In genomic region chr1:1208713-1209433, GRCh38 we compare ENCODE assay signal across 9 cellular contexts. TPM values are rescaled to one million over a fixed set of nuclear protein-coding genes. Genes with fewer than 3 reads are reported as not detected.
DNase-seq lines count a peak whose midpoint lies in the region; ATAC-seq, FAIRE-seq and TF ChIP-seq lines count a peak whose summit lies in the region.
"Had no signal": no experiment of that assay in that cellular context is flagged by ENCODE, and none has a peak within 500 bp of the region (broad histone marks: within the 10 kb centered on the region; RNA-seq: fewer than 3 reads in every experiment).

No MANE protein-coding gene starts in this region.

- H3K9ac ChIP-seq in skeletal muscle satellite cell (ENCODE audit: low read depth, low read length) (no peak overlapping the region), neural progenitor cell (no peak overlapping the region)

- H3K27me3 ChIP-seq in skeletal muscle satellite cell (ENCODE audit: control insufficient read depth, insufficient read depth, low read length) (peaks cover 17% of the 10 kb centered on the region), esophagus muscularis mucosa (peaks cover 0 to 54% (median 22%) of the 10 kb centered on the region in 4 donors), brain microvascular endothelial cell (replicated peaks) (peaks cover 13% of the 10 kb centered on the region), neural progenitor cell (peaks cover 41% of the 10 kb centered on the region)

- H3K4me1 ChIP-seq in skeletal muscle satellite cell (ENCODE audit: control insufficient read depth, insufficient read depth, low read length): peaks cover 34% of the 10 kb centered on the region
- peaks cover 19 to 60% (median 44%) of the 10 kb centered on the region in 4 donors for H3K4me1 ChIP-seq in esophagus muscularis mucosa
- no peaks in the 10 kb centered on the region for H3K4me1 ChIP-seq in neural progenitor cell

- H3K79me2 ChIP-seq in neural progenitor cell (ENCODE audit: low read depth): no peaks in the 10 kb centered on the region

- H3K9me3 ChIP-seq in skeletal muscle satellite cell (replicated peaks; ENCODE audit: low read length): no peaks in the 10 kb centered on the region
- H3K9me3 ChIP-seq in esophagus muscularis mucosa: no peaks in the 10 kb centered on the region
- no peaks in the 10 kb centered on the region for H3K9me3 ChIP-seq in neural progenitor cell (ENCODE audit: low read depth)

- H3K4me1 Mint-ChIP-seq in neural progenitor cell: no peaks in the 10 kb centered on the region

- H3K27ac ChIP-seq in angular gyrus (ENCODE audit: low read depth, low read length) (peak overlapping the region; percentile 66), esophagus muscularis mucosa (replicated peaks in 1 of 4) (no peak overlapping the region), brain microvascular endothelial cell (no peak overlapping the region), neural progenitor cell (no peak overlapping the region)
- H3K27ac ChIP-seq: cardiac muscle cell had no signal

- no peak for TF ChIP-seq EP300 in esophagus muscularis mucosa (IDR thresholded peaks at IDR 0.05)

- no peaks in the 10 kb centered on the region for H4K20me1 ChIP-seq in neural progenitor cell (ENCODE audit: low read depth)

- H3K36me3 ChIP-seq in skeletal muscle satellite cell (ENCODE audit: insufficient read depth, low read length) (no peaks in the 10 kb centered on the region), esophagus muscularis mucosa (no peaks in the 10 kb centered on the region), brain microvascular endothelial cell (replicated peaks) (no peaks in the 10 kb centered on the region), neural progenitor cell (no peaks in the 10 kb centered on the region)
- H3K36me3 ChIP-seq: cardiac muscle cell had no signal

- no peaks in the 10 kb centered on the region for H3F3A ChIP-seq in neural progenitor cell (ENCODE audit: low read depth)

- H3K9me3 Mint-ChIP-seq in neural progenitor cell: no peaks in the 10 kb centered on the region

- no peak overlapping the region for H2AFZ ChIP-seq in neural progenitor cell (replicated peaks)

- H3K27ac Mint-ChIP-seq in neural progenitor cell: no peak overlapping the region

- DNase-seq in GM12891 (ENCODE audit: insufficient read length, low spot score) (no peak), RPMI7951 (ENCODE audit: low read depth) (peak; percentile 45), esophagus muscularis mucosa (ENCODE audit: extremely low spot score) (no peak), brain microvascular endothelial cell (no peak), neural progenitor cell (ENCODE audit: low spot score) (no peak)

- FAIRE-seq in GM12891 (lab: Jason Lieb, UNC): peak; percentile 54

- ATAC-seq in GM19455 (IDR thresholded peaks at IDR 0.05; ENCODE audit: unreplicated experiment): no peak

- H3K4me2 ChIP-seq in skeletal muscle satellite cell (ENCODE audit: low read length) (peak overlapping the region; percentile 82), neural progenitor cell (no peak overlapping the region)

- intact Hi-C loops in esophagus muscularis mucosa (cut with DNase I): no loop called here

- H3K27me3 Mint-ChIP-seq in neural progenitor cell (ENCODE audit: insufficient read depth, low read depth): peaks cover 7% of the 10 kb centered on the region

- no peak for TF ChIP-seq CTCF in esophagus muscularis mucosa (IDR thresholded peaks at IDR 0.05)
- no peak for TF ChIP-seq CTCF in brain microvascular endothelial cell (IDR thresholded peaks at IDR 0.05; ENCODE audit: low read depth, low read length, missing control alignments)
- no peak for TF ChIP-seq CTCF in neural progenitor cell (IDR thresholded peaks at IDR 0.05)

- TF ChIP-seq POLR2A in GM12891 (IDR thresholded peaks at IDR 0.05; ENCODE audit: low read depth, low read length): no peak
- TF ChIP-seq POLR2A in esophagus muscularis mucosa (IDR thresholded peaks at IDR 0.05; ENCODE audit: low read depth): no peak

- H3K4me3 ChIP-seq in skeletal muscle satellite cell (ENCODE audit: low read length): peak overlapping the region; percentile 56
- H3K4me3 ChIP-seq in esophagus muscularis mucosa: no peak overlapping the region
- H3K4me3 ChIP-seq in brain microvascular endothelial cell (ENCODE audit: low read depth, low read length): no peak overlapping the region
- H3K4me3 ChIP-seq in neural progenitor cell: no peak overlapping the region
- H3K4me3 ChIP-seq: cardiac muscle cell had no signal

- H3K4me3 Mint-ChIP-seq in neural progenitor cell: no peak overlapping the region

- no peaks in the 10 kb centered on the region for H3K36me3 Mint-ChIP-seq in neural progenitor cell

- in situ Hi-C loops in brain microvascular endothelial cell (cut with HindIII; ENCODE audit: low pct_ligation_motif_present, low sequenced_read_pairs): no loop called here

- 53% methylated on average over 34 of the region's 38 CpGs for WGBS in esophagus muscularis mucosa

TF ChIP-seq in GM12891, 5 proteins besides CTCF, POLR2A, EP300 and RAD21:
- TF ChIP-seq SPI1 (IDR thresholded peaks at IDR 0.05; ENCODE audit: low read depth, low read length): peak; percentile 26; the same call in 1 of the 2 replicates
- TF ChIP-seq PAX5 (IDR thresholded peaks at IDR 0.05; ENCODE audit: insufficient read depth, low read length, severe bottlenecking): no peak
TF ChIP-seq in GM12891: peak in this region for 1.

RNA-seq across cellular contexts. Expression of gene TNFRSF18, which starts 2.5 kb away (rescaled TPM):
- polyA plus RNA-seq in GM12891 (2012; ENCODE audit: low read depth, missing spikeins): 13.1 TPM
- not detected in 2 replicates for total RNA-seq in RPMI7951 (2014; rRNA removed; shearing (Covaris generic))
- total RNA-seq in skeletal muscle satellite cell (2012; rRNA removed): not detected in 2 replicates
- total RNA-seq in esophagus muscularis mucosa (under 1 TPM in 2 of 4 donors, not detected in 2; 0.29 to 0.66 TPM), neural progenitor cell (ENCODE audit: low replicate concordance) (not detected in 2 replicates)
- total RNA-seq: cardiac muscle cell had no signal

RNA-seq across cellular contexts. Expression of gene TNFRSF4, which starts 5.1 kb away (rescaled TPM):
- polyA plus RNA-seq in GM12891 (2012; ENCODE audit: low read depth, missing spikeins): 13.1 TPM
- total RNA-seq in RPMI7951 (2014; rRNA removed; shearing (Covaris generic)): 0.10 TPM in 1 of 2 replicates, not detected in the other
- total RNA-seq in skeletal muscle satellite cell (2012; rRNA removed): not detected in 2 replicates
- total RNA-seq in esophagus muscularis mucosa (1 to 10 TPM in 2 of 4 donors, under 1 TPM in 2; 0.50 to 2.1 (median 0.93) TPM), neural progenitor cell (ENCODE audit: low replicate concordance) (0.09 TPM in 1 of 2 replicates, not detected in the other)
- total RNA-seq: cardiac muscle cell had no signal
- polyA plus RNA-seq: cardiac muscle cell had no signal

RNA-seq across cellular contexts. Expression of gene SDF4, which starts 22.9 kb away (rescaled TPM):
- polyA plus RNA-seq in GM12891 (2012; ENCODE audit: low read depth, missing spikeins): 46.8 TPM
- total RNA-seq in RPMI7951 (2014; rRNA removed; shearing (Covaris generic)): 74.4 and 80.5 TPM in 2 replicates
- total RNA-seq in skeletal muscle satellite cell (2012; rRNA removed): 92.8 and 101 TPM in 2 replicates
- total RNA-seq in esophagus muscularis mucosa: 100 to 1,000 TPM in 3 of 4 donors, 10 to 100 TPM in 1; 88.5 to 125 (median 107) TPM
- total RNA-seq in neural progenitor cell (ENCODE audit: low replicate concordance): 16.6 and 43.4 TPM in 2 replicates

RNA-seq across cellular contexts. Expression of gene B3GALT6, which starts 23.2 kb away (rescaled TPM):
- polyA plus RNA-seq in GM12891 (2012; ENCODE audit: low read depth, missing spikeins): 5.0 TPM
- total RNA-seq in RPMI7951 (2014; rRNA removed; shearing (Covaris generic)): 13.9 and 18.2 TPM in 2 replicates
- 16.0 and 20.8 TPM in 2 replicates for total RNA-seq in skeletal muscle satellite cell (2012; rRNA removed)
- total RNA-seq in esophagus muscularis mucosa (10 to 100 TPM; 10.4 to 24.6 (median 21.0) TPM), neural progenitor cell (ENCODE audit: low replicate concordance) (15.8 and 32.4 TPM in 2 replicates)

RNA-seq across cellular contexts. Expression of gene TTLL10, which starts 35.2 kb away (rescaled TPM):
- polyA plus RNA-seq in GM12891 (2012; ENCODE audit: low read depth, missing spikeins): not detected
- not detected in 2 replicates for total RNA-seq in RPMI7951 (2014; rRNA removed; shearing (Covaris generic))
- total RNA-seq in skeletal muscle satellite cell (2012; rRNA removed): not detected in 2 replicates
- total RNA-seq in esophagus muscularis mucosa: under 1 TPM in 1 of 4 donors, not detected in 3; 0.17 TPM
- total RNA-seq in neural progenitor cell (ENCODE audit: low replicate concordance): 0.22 TPM in 1 of 2 replicates, not detected in the other
- total RNA-seq: cardiac muscle cell had no signal
